ENCODE assay signal across 8 cellular contexts in genomic region chr19:1040476-1041271, GRCh38. TPM values are rescaled to one million over a fixed set of nuclear protein-coding genes. Genes with fewer than 3 reads are reported as not detected.
A peak's percentile ranks its signal among the peaks of the same experiment; 100 is the strongest.
DNase-seq lines count a peak whose midpoint lies in the region; ATAC-seq and TF ChIP-seq lines count a peak whose summit lies in the region.

No MANE protein-coding gene starts in this region.

- peaks cover 0 to 14% of the 10 kb centered on the region in 2 donors for H3K36me3 ChIP-seq in lung (ENCODE audit: control insufficient read depth in 2 of 2, insufficient read depth in 2 of 2, low read length in 2 of 2)

- 1 to 2% methylated on average over 27 of the region's 27 CpGs for WGBS in lung, 2 donors

- H3K9me3 Mint-ChIP-seq in activated CD8-positive, alpha-beta T cell treated with anti-CD3 and anti-CD28 coated beads, Interleukin-2, amount 10 ng/mL, durations not matched to agents 7 days and 5 days (ENCODE audit: insufficient read depth): no peaks in the 10 kb centered on the region

- in situ Hi-C loops in ACHN (cut with HindIII; ENCODE audit: low pct_ligation_motif_present, low pct_unique_long_range_greater_than_20kb, low sequenced_read_pairs): no loop called here

- DNase-seq in ACHN: peak; percentile 76
- peak; percentile 87 to 90 for DNase-seq in HL-60 (ENCODE audit: low read depth in 1 of 2, low spot score in 1 of 2)
- DNase-seq in NCI-H82 (lab: John Stamatoyannopoulos, UW): peak; percentile 98
- DNase-seq in activated CD8-positive, alpha-beta T cell treated with anti-CD3 and anti-CD28 coated beads, Interleukin-2, amount 10 ng/mL, durations not matched to agents 7 days and 5 days: peak; percentile 95
- DNase-seq in effector CD4-positive, alpha-beta T cell: peak; percentile 87
- peak; percentile 95 for DNase-seq in lung (ENCODE audit: low spot score)
- peak; percentile 90 to 92 for DNase-seq in stimulated activated CD4-positive, alpha-beta T cell treated with anti-CD3 and anti-CD28 coated beads, Interleukin-4, amount 100 ng/mL, for 48 hours (ENCODE audit: low read depth in 2 of 2)

- CTCF ChIA-PET in activated CD8-positive, alpha-beta T cell treated with anti-CD3 and anti-CD28 coated beads, Interleukin-2, amount 10 ng/mL, durations not matched to agents 7 days and 5 days (lab: Charles Lee): interaction anchor here (0.8 to 3.2 kb wide), 4 partner anchors 16 to 177 kb away, joined by 3 to 33 read pairs (median 3); partner anchors contain the start of gene ARHGAP45

- H3K27ac ChIP-seq in HL-60 (replicated peaks): peak overlapping the region; percentile 36
- peak overlapping the region in 1 of 2 donors; percentile 0 for H3K27ac ChIP-seq in lung (ENCODE audit: low read depth in 1 of 2, low read length in 1 of 2)

- peak; percentile 44 for ATAC-seq in GM19025 (IDR thresholded peaks at IDR 0.05; ENCODE audit: low read depth, unreplicated experiment)
- ATAC-seq in activated CD8-positive, alpha-beta T cell treated with anti-CD3 and anti-CD28 coated beads, Interleukin-2, amount 10 ng/mL, durations not matched to agents 7 days and 5 days: peak; percentile 62
- ATAC-seq in lung (ENCODE audit: insufficient read depth, low FRiP score): peak; percentile 59

- H3K27me3 ChIP-seq in HL-60 (ENCODE audit: insufficient read depth, poor library complexity, severe bottlenecking) (no peaks in the 10 kb centered on the region), lung (ENCODE audit: control insufficient read depth, insufficient read depth) (no peaks in the 10 kb centered on the region)

- peaks cover 0 to 8% of the 10 kb centered on the region in 2 donors for H3K4me1 ChIP-seq in lung (ENCODE audit: control insufficient read depth in 2 of 2, insufficient read depth in 2 of 2, low read length in 2 of 2)

- H3K36me3 Mint-ChIP-seq in activated CD8-positive, alpha-beta T cell treated with anti-CD3 and anti-CD28 coated beads, Interleukin-2, amount 10 ng/mL, durations not matched to agents 7 days and 5 days (ENCODE audit: low read depth): peaks cover 47% of the 10 kb centered on the region

- H3K4me3 Mint-ChIP-seq in activated CD8-positive, alpha-beta T cell treated with anti-CD3 and anti-CD28 coated beads, Interleukin-2, amount 10 ng/mL, durations not matched to agents 7 days and 5 days: peak overlapping the region; percentile 96

- H3K27me3 Mint-ChIP-seq in activated CD8-positive, alpha-beta T cell treated with anti-CD3 and anti-CD28 coated beads, Interleukin-2, amount 10 ng/mL, durations not matched to agents 7 days and 5 days (ENCODE audit: low read depth): no peaks in the 10 kb centered on the region

- TF ChIP-seq CTCF in HL-60 (IDR thresholded peaks at IDR 0.05; ENCODE audit: insufficient read depth, low read length) (no peak), lung (IDR thresholded peaks at IDR 0.05; ENCODE audit: control extremely low read depth, extremely low read depth) (no peak)

- POLR2A ChIA-PET in activated CD8-positive, alpha-beta T cell treated with anti-CD3 and anti-CD28 coated beads, Interleukin-2, amount 10 ng/mL, durations not matched to agents 7 days and 5 days (lab: Charles Lee): interaction anchor here (0.5 to 1.3 kb wide), 15 partner anchors 10 to 229 kb away, joined by 3 to 8 read pairs (median 3); partner anchors contain the start of genes ARHGAP45, CIRBP, CNN2 and RNU6-2

- H3K9me3 ChIP-seq in lung (ENCODE audit: control insufficient read depth in 2 of 2, insufficient read depth in 1 of 2, low read length in 1 of 2): no peaks in the 10 kb centered on the region

- H3K4me1 Mint-ChIP-seq in activated CD8-positive, alpha-beta T cell treated with anti-CD3 and anti-CD28 coated beads, Interleukin-2, amount 10 ng/mL, durations not matched to agents 7 days and 5 days (ENCODE audit: low read depth): peaks cover 59% of the 10 kb centered on the region

- H3K4me3 ChIP-seq in HL-60 (replicated peaks; ENCODE audit: insufficient read depth, low read length): peak overlapping the region; percentile 54
- H3K4me3 ChIP-seq in lung: peak overlapping the region; percentile 17

- peak overlapping the region; percentile 84 for H3K27ac Mint-ChIP-seq in activated CD8-positive, alpha-beta T cell treated with anti-CD3 and anti-CD28 coated beads, Interleukin-2, amount 10 ng/mL, durations not matched to agents 7 days and 5 days

RNA-seq across cellular contexts. Expression of gene ABCA7, which starts 0.8 kb away (rescaled TPM):
- 10 to 100 TPM; 76.6 to 77.5 TPM for total RNA-seq in activated CD8-positive, alpha-beta T cell treated with anti-CD3 and anti-CD28 coated beads, Interleukin-2, amount 10 ng/mL, durations not matched to agents 7 days and 5 days
- total RNA-seq in lung: 10 to 100 TPM; 20.1 to 50.0 TPM
- polyA plus RNA-seq in lung: 10 to 100 TPM; 33.5 to 54.4 TPM

RNA-seq across cellular contexts. Expression of gene CNN2, which starts 14.3 kb away (rescaled TPM):
- total RNA-seq in activated CD8-positive, alpha-beta T cell treated with anti-CD3 and anti-CD28 coated beads, Interleukin-2, amount 10 ng/mL, durations not matched to agents 7 days and 5 days: 100 to 1,000 TPM; 417 to 455 TPM
- total RNA-seq in lung: 100 to 1,000 TPM; 161 to 236 TPM
- 100 to 1,000 TPM; 162 to 198 TPM for polyA plus RNA-seq in lung

RNA-seq across cellular contexts. Expression of gene RNU6-2, which starts 19.4 kb away (rescaled TPM):
- not detected for total RNA-seq in activated CD8-positive, alpha-beta T cell treated with anti-CD3 and anti-CD28 coated beads, Interleukin-2, amount 10 ng/mL, durations not matched to agents 7 days and 5 days
- not detected for total RNA-seq in lung
- polyA plus RNA-seq in lung: not detected

RNA-seq across cellular contexts. Expression of gene TMEM259, which starts 19.8 kb away (rescaled TPM):
- 100 to 1,000 TPM; 153 to 160 TPM for total RNA-seq in activated CD8-positive, alpha-beta T cell treated with anti-CD3 and anti-CD28 coated beads, Interleukin-2, amount 10 ng/mL, durations not matched to agents 7 days and 5 days
- 100 to 1,000 TPM in 1 of 2 donors, 10 to 100 TPM in 1; 61.1 to 195 TPM for total RNA-seq in lung
- polyA plus RNA-seq in lung: 100 to 1,000 TPM; 194 to 262 TPM

RNA-seq across cellular contexts. Expression of gene ARHGAP45, which starts 26.3 kb away (rescaled TPM):
- 100 to 1,000 TPM; 433 to 445 TPM for total RNA-seq in activated CD8-positive, alpha-beta T cell treated with anti-CD3 and anti-CD28 coated beads, Interleukin-2, amount 10 ng/mL, durations not matched to agents 7 days and 5 days
- total RNA-seq in lung: 10 to 100 TPM; 23.8 to 86.4 TPM
- polyA plus RNA-seq in lung: 100 to 1,000 TPM in 1 of 2 donors, 10 to 100 TPM in 1; 75.4 to 117 TPM
